In the genomic region with DNA sequence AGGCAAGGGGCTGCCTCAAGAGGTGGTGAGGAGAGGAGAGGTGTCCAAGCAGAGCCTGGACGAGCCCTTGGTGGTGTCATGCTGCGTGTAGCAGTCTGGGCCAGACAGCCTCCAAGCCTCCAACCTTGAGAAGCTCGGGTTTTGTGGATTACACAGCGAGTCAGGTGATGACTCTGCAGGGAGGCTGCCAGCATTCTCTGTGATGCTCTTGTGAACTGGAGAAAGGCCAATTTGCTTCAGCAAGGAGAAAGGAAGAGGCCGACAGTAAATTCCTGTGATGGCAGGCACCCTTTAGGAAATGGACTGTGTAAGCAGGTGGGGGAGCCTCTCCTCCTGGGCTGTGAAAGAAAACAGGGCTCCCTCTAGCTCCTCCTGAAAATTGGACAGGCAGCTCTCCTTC, we compare ENCODE assay signal across 12 cellular contexts. TPM values are rescaled to one million over a fixed set of nuclear protein-coding genes. Genes with fewer than 3 reads are reported as not detected.
DNase-seq lines count a peak whose midpoint lies in the region; ATAC-seq and TF ChIP-seq lines count a peak whose summit lies in the region.
"Had no signal": no experiment of that assay in that cellular context is flagged by ENCODE, and none has a peak within 500 bp of the region (broad histone marks: within the 10 kb centered on the region; RNA-seq: fewer than 3 reads in every experiment).

No MANE protein-coding gene starts in this region.

- peak; percentile 79 for DNase-seq in G401 (ENCODE audit: low spot score)
- peak; percentile 9 for DNase-seq in NCI-H2107 (lab: John Stamatoyannopoulos, UW)
- DNase-seq in cerebellar cortex (ENCODE audit: low spot score): peak; percentile 75
- peak; percentile 87 for DNase-seq in osteoblast (ENCODE audit: insufficient read length, low spot score, missing footprints)
- no peak for DNase-seq in HUDEP-2 (lab: John Stamatoyannopoulos, UW; ENCODE audit: unreplicated experiment in 76 of 76)
- DNase-seq in T-helper 1 cell: no peak
- no peak for DNase-seq in stimulated activated CD4-positive, alpha-beta T cell treated with anti-CD3 and anti-CD28 coated beads, Interleukin-12 subunit alpha, Interleukin-12 subunit beta, amount 100 ng/mL, for 4 hours
- no peak for DNase-seq in lower lobe of right lung
- DNase-seq: effector CD4-positive, alpha-beta T cell; NCI-H1436; stimulated activated CD4-positive, alpha-beta T cell treated with anti-CD3 and anti-CD28 coated beads, Interleukin-1b, Interleukin-23, amount 100 ng/mL, for 48 hours; upper lobe of left lung had no signal

- H3K9me3 ChIP-seq in osteoblast (ENCODE audit: low read depth, low read length): no peaks in the 10 kb centered on the region
- no peaks in the 10 kb centered on the region for H3K9me3 ChIP-seq in lower lobe of right lung
- H3K9me3 ChIP-seq: upper lobe of left lung had no signal

- no peak overlapping the region for H3K4me2 ChIP-seq in osteoblast (ENCODE audit: insufficient read depth, low read length)

- no peaks in the 10 kb centered on the region for H4K20me1 ChIP-seq in osteoblast (ENCODE audit: insufficient read depth, low read length)

- H3K4me3 ChIP-seq in osteoblast (ENCODE audit: insufficient read depth, low read length) (no peak overlapping the region), lower lobe of right lung (no peak overlapping the region)
- H3K4me3 ChIP-seq: upper lobe of left lung had no signal

- intact Hi-C loops in lower lobe of right lung (cut with DNase I): no loop called here

- ATAC-seq in lower lobe of right lung: no peak

- TF ChIP-seq CTCF in osteoblast (IDR thresholded peaks at IDR 0.05; ENCODE audit: extremely low read depth, low read depth, low read length): no peak
- TF ChIP-seq CTCF in lower lobe of right lung (IDR thresholded peaks at IDR 0.05): no peak

- H3K79me2 ChIP-seq in osteoblast (ENCODE audit: insufficient read depth, low read length): no peaks in the 10 kb centered on the region

- H3K27ac ChIP-seq in osteoblast (ENCODE audit: low read depth, low read length) (peak overlapping the region; percentile 17), lower lobe of right lung (no peak overlapping the region)
- H3K27ac ChIP-seq: upper lobe of left lung had no signal

- no peaks in the 10 kb centered on the region for H3K27me3 ChIP-seq in osteoblast (ENCODE audit: insufficient read depth, low read length)
- H3K27me3 ChIP-seq in lower lobe of right lung (ENCODE audit: low read depth): no peaks in the 10 kb centered on the region
- H3K27me3 ChIP-seq: upper lobe of left lung had no signal

- H3K4me1 ChIP-seq in osteoblast (ENCODE audit: insufficient read depth, low read length) (peaks cover 10% of the 10 kb centered on the region), lower lobe of right lung (no peaks in the 10 kb centered on the region)
- H3K4me1 ChIP-seq: upper lobe of left lung had no signal

- H3K36me3 ChIP-seq in osteoblast (ENCODE audit: insufficient read depth, low read length) (no peaks in the 10 kb centered on the region), lower lobe of right lung (no peaks in the 10 kb centered on the region)
- H3K36me3 ChIP-seq: upper lobe of left lung had no signal

- H2AFZ ChIP-seq in osteoblast (ENCODE audit: low read length): no peak overlapping the region

- in situ Hi-C loops in G401 (cut with HindIII; ENCODE audit: low sequenced_read_pairs): no loop called here

RNA-seq across cellular contexts. Expression of gene CD99L2, which starts 36.0 kb away (rescaled TPM):
- total RNA-seq in G401 (2014; rRNA removed; shearing (Covaris generic)): 23.7 and 26.1 TPM in 2 replicates
- total RNA-seq in osteoblast (79.9 and 85.0 TPM in 2 replicates), lower lobe of right lung (33.2 TPM)

RNA-seq across cellular contexts. Expression of gene HMGB3, which starts 48.7 kb away (rescaled TPM):
- 33.1 and 40.4 TPM in 2 replicates for total RNA-seq in G401 (2014; rRNA removed; shearing (Covaris generic))
- total RNA-seq in osteoblast (10.5 and 13.6 TPM in 2 replicates), lower lobe of right lung (16.8 TPM)

Comparison
In these comparisons a context has a peak if more than half of its experiments do, and no peak if none do; other contexts are left out.
1. DNase-seq: peak in G401 (single experiment), NCI-H2107 (single experiment), cerebellar cortex (single experiment) and osteoblast (single experiment); none in HUDEP-2 (0 of 76), T-helper 1 cell (0 of 5), stimulated activated CD4-positive, alpha-beta T cell treated with anti-CD3 and anti-CD28 coated beads, Interleukin-12 subunit alpha, Interleukin-12 subunit beta, amount 100 ng/mL, for 4 hours (single experiment) and lower lobe of right lung (single experiment).